Comparison of ENCODE assay signal across 32 cellular contexts in genomic region chr13:99414048-99414995, GRCh38.
DNase-seq lines count a peak whose midpoint lies in the region; ATAC-seq, FAIRE-seq and TF ChIP-seq lines count a peak whose summit lies in the region.
"Had no signal": no experiment of that assay in that cellular context is flagged by ENCODE, and none has a peak within 500 bp of the region (broad histone marks: within the 10 kb centered on the region; RNA-seq: fewer than 3 reads in every experiment).

No MANE protein-coding gene starts in this region.

- H3K27me3 Mint-ChIP-seq in activated CD4-positive, alpha-beta T cell treated with anti-CD3 and anti-CD28 coated beads for 36 hours, result no peaks in the 10 kb centered on the region
- H3K27me3 Mint-ChIP-seq: activated naive CD8-positive, alpha-beta T cell treated with anti-CD3 and anti-CD28 coated beads, Interleukin-2, amount 50 U/mL, for 24 hours; central memory CD8-positive, alpha-beta T cell; stimulated activated memory B cell treated with anti-CD40 and anti-IgM and Interleukin-4, amounts not matched to agents 10 μg/mL and 1 μg/mL and 100 μg/mL, for 72 hours had no signal

- H2BK12ac ChIP-seq in H1 (ENCODE audit: low read depth, low read length), result peak overlapping the region; percentile 84; the same call in 1 of the 2 replicates

- no peak overlapping the region for H3K4me3 ChIP-seq in HEK293 (ENCODE audit: low read depth, low read length)
- no peak overlapping the region for H3K4me3 ChIP-seq in H1 (ENCODE audit: extremely low read depth in 1 of 4, insufficient read depth in 2 of 4, low read depth in 3 of 4, low read length in 4 of 4)
- no peak overlapping the region for H3K4me3 ChIP-seq in ovary
- H3K4me3 ChIP-seq: BLaER1 treated with 17β-estradiol and CSF1 and Interleukin-3, amounts not matched to agents 10 nM and 100 nM; gastrocnemius medialis; lower lobe of right lung; pancreas; SK-N-MC had no signal

- H3K79me1 ChIP-seq in H1 (ENCODE audit: low read depth, low read length), result no peaks in the 10 kb centered on the region

- CTCF ChIA-PET in activated CD4-positive, alpha-beta T cell treated with anti-CD3 and anti-CD28 coated beads for 36 hours (lab: Charles Lee), result interaction anchor here (0.6 to 2.7 kb wide), 7 partner anchors 8 to 144 kb away, joined by 3 to 17 read pairs (median 6); no protein-coding TSS in a partner anchor
- CTCF ChIA-PET in HEK293 (lab: Yijun Ruan, JAX) (interaction anchor here (2.2 kb wide), 1 partner anchor 23 kb away, joined by 10 read pairs; no protein-coding TSS in a partner anchor), H1 (lab: Charles Lee; ENCODE audit: partially characterized antibody) (interaction anchor here (0.7 to 4.9 kb wide), 5 partner anchors 22 to 41 kb away, joined by 3 to 36 read pairs (median 4); no protein-coding TSS in a partner anchor)

- H3K9me3 Mint-ChIP-seq in activated CD4-positive, alpha-beta T cell treated with anti-CD3 and anti-CD28 coated beads for 36 hours (ENCODE audit: low read depth), result peaks cover 6% of the 10 kb centered on the region
- H3K9me3 Mint-ChIP-seq: central memory CD8-positive, alpha-beta T cell; dendritic cell treated with granulocyte-macrophage colony-stimulating factor and Interleukin-4, amounts not matched to agents 40 ng/mL and 50 ng/mL, for 4 days had no signal

- no peak for ATAC-seq in activated CD4-positive, alpha-beta T cell treated with anti-CD3 and anti-CD28 coated beads for 36 hours
- ATAC-seq in HG03442 (IDR thresholded peaks at IDR 0.05; ENCODE audit: unreplicated experiment) (no peak), GM19463 (IDR thresholded peaks at IDR 0.05; ENCODE audit: unreplicated experiment) (no peak)
- ATAC-seq: activated naive CD8-positive, alpha-beta T cell treated with anti-CD3 and anti-CD28 coated beads, Interleukin-2, amount 50 U/mL, for 24 hours; gastrocnemius medialis; stimulated activated memory B cell treated with anti-CD40 and anti-IgM and Interleukin-4, amounts not matched to agents 10 μg/mL and 1 μg/mL and 100 μg/mL, for 72 hours had no signal

- H3K4me1 Mint-ChIP-seq in activated CD4-positive, alpha-beta T cell treated with anti-CD3 and anti-CD28 coated beads for 36 hours, result peaks cover 41% of the 10 kb centered on the region
- H3K4me1 Mint-ChIP-seq: central memory CD8-positive, alpha-beta T cell had no signal

- H3K27me3 ChIP-seq in H1 (replicated peaks in 1 of 4; ENCODE audit: control insufficient read depth in 3 of 4, extremely low read depth in 1 of 4, insufficient read depth in 3 of 4, low read length in 3 of 4) (no peaks in the 10 kb centered on the region; a peak in 1 of 7 replicates), ovary (no peaks in the 10 kb centered on the region)
- H3K27me3 ChIP-seq: gastrocnemius medialis, pancreas had no signal

- intact Hi-C loops in activated CD4-positive, alpha-beta T cell treated with anti-CD3 and anti-CD28 coated beads for 36 hours (cut with DNase I, micrococcal nuclease), result loop anchor here in 1 of 2 experiments (2.0 kb wide), 1 partner anchor 28 kb away; no protein-coding TSS in a partner anchor
- intact Hi-C loops in ovary (cut with DNase I), result no loop called here

- peak; percentile 30 for DNase-seq in activated CD4-positive, alpha-beta T cell treated with anti-CD3 and anti-CD28 coated beads for 36 hours
- DNase-seq in activated CD4-positive, alpha-beta T cell treated with anti-CD3 and anti-CD28 coated beads, Interleukin-2, amount 50 U/mL, for 48 hours, result no peak
- DNase-seq in H1 (ENCODE audit: low read depth in 1 of 2, low spot score in 2 of 2) (no peak), ovary (no peak), globus pallidus (ENCODE audit: low spot score) (no peak)
- DNase-seq: activated CD4-positive, alpha-beta T cell treated with anti-CD3 and anti-CD28 coated beads, Interleukin-2, amount 50 U/mL, for 4 hours; activated CD4-positive, CD25-positive, alpha-beta regulatory T cell; activated CD8-positive, alpha-beta memory T cell treated with anti-CD3 and anti-CD28 coated beads, Interleukin-2, amount 50 U/mL, for 48 hours; activated naive CD8-positive, alpha-beta T cell treated with anti-CD3 and anti-CD28 coated beads, Interleukin-2, amount 50 U/mL, for 24 hours; Caco-2; DMS53; lower lobe of right lung; NCI-H1417 treated with DMSO at 0.1 percent for 48 hours; NCI-H2081 treated with DMSO at 0.1 percent for 48 hours; NCI-H2227 treated with DMSO at 0.1 percent for 48 hours; NCI-H526 treated with DMSO at 0.1 percent for 48 hours; nephron progenitor cell; NK-92 treated with Interleukin-12 subunit alpha and Interleukin-12 subunit beta, amount 100 ng/mL, for 24 hours; retina; substantia nigra had no signal

- no peaks in the 10 kb centered on the region for H3K79me2 ChIP-seq in H1 (ENCODE audit: control insufficient read depth in 1 of 2, insufficient read depth in 2 of 2, low read length in 2 of 2)

- H4K20me1 ChIP-seq in H1 (replicated peaks in 1 of 2; ENCODE audit: control insufficient read depth in 1 of 2, insufficient read depth in 2 of 2, low read length in 2 of 2), result peaks cover 0 to 7% of the 10 kb centered on the region in 2 experiments
- H4K20me1 ChIP-seq: BLaER1 treated with 17β-estradiol and CSF1 and Interleukin-3, amounts not matched to agents 10 nM and 100 nM had no signal

- H3K36me3 Mint-ChIP-seq in activated CD4-positive, alpha-beta T cell treated with anti-CD3 and anti-CD28 coated beads for 36 hours (ENCODE audit: low read depth), result peaks cover 21% of the 10 kb centered on the region
- H3K36me3 Mint-ChIP-seq: stimulated activated memory B cell treated with anti-CD40 and anti-IgM and Interleukin-4, amounts not matched to agents 10 μg/mL and 1 μg/mL and 100 μg/mL, for 72 hours had no signal

- H3K27ac ChIP-seq in HEK293 (ENCODE audit: extremely low read depth, low read depth, low read length), result no peak overlapping the region
- no peak overlapping the region for H3K27ac ChIP-seq in H1 (ENCODE audit: low read depth, low read length)
- H3K27ac ChIP-seq in ovary, result peak overlapping the region; percentile 52 to 61
- H3K27ac ChIP-seq: 22Rv1, gastrocnemius medialis, KMS-11, lower lobe of right lung, pancreas, SK-N-MC had no signal

- H2BK5ac ChIP-seq in H1 (ENCODE audit: low read depth, low read length), result peak overlapping the region; percentile 52; the same call in 1 of the 2 replicates

- no peak overlapping the region for H2BK20ac ChIP-seq in H1 (ENCODE audit: low read length)

- peak overlapping the region; percentile 8 for H2BK15ac ChIP-seq in H1 (ENCODE audit: low read length)

- H3K27ac Mint-ChIP-seq in activated CD4-positive, alpha-beta T cell treated with anti-CD3 and anti-CD28 coated beads for 36 hours, result no peak overlapping the region
- H3K27ac Mint-ChIP-seq: activated naive CD8-positive, alpha-beta T cell treated with anti-CD3 and anti-CD28 coated beads, Interleukin-2, amount 50 U/mL, for 24 hours; dendritic cell treated with granulocyte-macrophage colony-stimulating factor and Interleukin-4, amounts not matched to agents 40 ng/mL and 50 ng/mL, for 4 days; nephron progenitor cell; stimulated activated memory B cell treated with anti-CD40 and anti-IgM and Interleukin-4, amounts not matched to agents 10 μg/mL and 1 μg/mL and 100 μg/mL, for 72 hours had no signal

- H3K9me3 ChIP-seq in HEK293 (ENCODE audit: control insufficient read depth, insufficient read depth, low read depth, low read length) (no peaks in the 10 kb centered on the region), H1 (ENCODE audit: insufficient read depth in 2 of 2, low read depth in 1 of 2, low read length in 1 of 2) (peaks cover 0 to 8% of the 10 kb centered on the region in 2 experiments; a peak in 1 of 4 replicates), ovary (no peaks in the 10 kb centered on the region)
- H3K9me3 ChIP-seq: Caco-2, gastrocnemius medialis, lower lobe of right lung, pancreas had no signal

- H3K4me1 ChIP-seq in HEK293 (ENCODE audit: control insufficient read depth, insufficient read depth, low read length) (no peaks in the 10 kb centered on the region), H1 (replicated peaks in 1 of 4; ENCODE audit: control insufficient read depth in 3 of 4, insufficient read depth in 4 of 4, low read length in 3 of 4) (peaks cover 0 to 13% (median 9%) of the 10 kb centered on the region in 4 experiments; a peak in 5 of 7 replicates), ovary (ENCODE audit: insufficient read depth) (peaks cover 11% of the 10 kb centered on the region)
- H3K4me1 ChIP-seq: Caco-2, gastrocnemius medialis, lower lobe of right lung, pancreas had no signal

- H3K23me2 ChIP-seq in H1 (ENCODE audit: low read depth, low read length), result peaks cover 6% of the 10 kb centered on the region; the same call in 1 of the 2 replicates

- peak overlapping the region; percentile 92 for H2AK5ac ChIP-seq in H1 (ENCODE audit: low read depth, low read length)

- POLR2A ChIA-PET in activated CD4-positive, alpha-beta T cell treated with anti-CD3 and anti-CD28 coated beads for 36 hours (lab: Charles Lee), result interaction anchor here (1.3 kb wide), 1 partner anchor 8 kb away, joined by 4 read pairs; no protein-coding TSS in a partner anchor
- POLR2A ChIA-PET in HEK293 (lab: Yijun Ruan, JAX) (no interaction called here), H1 (lab: Charles Lee; ENCODE audit: partially characterized antibody) (interaction anchor here (0.5 to 0.7 kb wide), 2 partner anchors 327 to 1037 kb away, joined by 3 to 4 read pairs; no protein-coding TSS in a partner anchor)

- no peak for TF ChIP-seq RAD21 in H1 (IDR thresholded peaks at IDR 0.05 in 1 of 2, conservative IDR thresholded peaks at IDR 0.05 in 1 of 2; ENCODE audit: low read depth in 2 of 2, low read length in 2 of 2)

- H3K56ac ChIP-seq in H1 (replicated peaks; ENCODE audit: insufficient read length, low read depth, low read length), result no peak overlapping the region

- 0 out of 2 replicates have a peak overlapping the region, but pooled peaks have one; percentile 18 for H2AFZ ChIP-seq in H1 (ENCODE audit: low read length)

- H3K9ac ChIP-seq in H1 (replicated peaks in 1 of 4; ENCODE audit: extremely low read depth in 1 of 4, low read depth in 3 of 4, low read length in 3 of 4), result no peak overlapping the region; a peak in 1 of 7 replicates
- H3K9ac ChIP-seq: BLaER1 treated with 17β-estradiol and CSF1 and Interleukin-3, amounts not matched to agents 10 nM and 100 nM; KMS-11 had no signal

- no peak for TF ChIP-seq POLR2A in H1 (IDR thresholded peaks at IDR 0.05; ENCODE audit: control extremely low read depth in 1 of 2, low read depth in 2 of 2, low read length in 2 of 2)
- TF ChIP-seq POLR2A in ovary (IDR thresholded peaks at IDR 0.05), result no peak

- no peak overlapping the region for H4K5ac ChIP-seq in H1 (ENCODE audit: insufficient read length, low read depth, low read length)

- H3K14ac ChIP-seq in H1 (ENCODE audit: insufficient read length), result no peak overlapping the region

- no peak overlapping the region for H3K18ac ChIP-seq in H1 (ENCODE audit: extremely low read depth, low read length)

- no peak for TF ChIP-seq CTCF in HEK293 (tag by site-specific recombination; IDR thresholded peaks at IDR 0.05)
- no peak for TF ChIP-seq CTCF in H1 (IDR thresholded peaks at IDR 0.05; ENCODE audit: control extremely low read depth in 1 of 3, insufficient read depth in 1 of 3, low read depth in 1 of 3, low read length in 3 of 3)
- no peak for TF ChIP-seq CTCF in ovary (IDR thresholded peaks at IDR 0.05)

- no peak overlapping the region; the same call in 1 of the 2 replicates for H4K8ac ChIP-seq in H1 (ENCODE audit: extremely low read depth, insufficient read depth, low read length)

- H2BK120ac ChIP-seq in H1 (replicated peaks; ENCODE audit: low read depth, low read length), result no peak overlapping the region

- no peaks in the 10 kb centered on the region for H3K36me3 ChIP-seq in HEK293 (ENCODE audit: control insufficient read depth in 2 of 2, insufficient read depth in 1 of 2, low read length in 2 of 2)
- no peaks in the 10 kb centered on the region; a peak in 1 of 8 replicates for H3K36me3 ChIP-seq in H1 (ENCODE audit: control insufficient read depth in 2 of 4, insufficient read depth in 4 of 4, low read length in 3 of 4)
- no peaks in the 10 kb centered on the region for H3K36me3 ChIP-seq in ovary
- H3K36me3 ChIP-seq: BLaER1 treated with 17β-estradiol and CSF1 and Interleukin-3, amounts not matched to agents 10 nM and 100 nM; gastrocnemius medialis; lower lobe of right lung; pancreas had no signal

- TF ChIP-seq EP300 in H1 (IDR thresholded peaks at IDR 0.05; ENCODE audit: borderline replicate concordance in 1 of 2, low read depth in 2 of 2, low read length in 2 of 2) (no peak), ovary (IDR thresholded peaks at IDR 0.05) (no peak)

- WGBS in H1 (ENCODE audit: extremely low coverage in 1 of 2, insufficient coverage in 1 of 2, insufficient read length in 1 of 2, insufficient replicate concordance in 2 of 2, low coverage in 1 of 2, low lambda C conversion rate in 2 of 2, missing lambda C conversion rate in 1 of 2), 2 experiments, result 94% methylated on average over 15 of the region's 15 CpGs; no CpG with 5 or more reads in 1 of the 2 experiments
- WGBS in ovary, 3 donors, result 55 to 65% (median 62%) methylated on average over 15 of the region's 15 CpGs

- no peak overlapping the region for H3K23ac ChIP-seq in H1 (ENCODE audit: insufficient read length)

- peak overlapping the region; percentile 39 for H4K91ac ChIP-seq in H1 (replicated peaks; ENCODE audit: insufficient read length, low read length)

- no peak for FAIRE-seq in H1 (lab: Jason Lieb, UNC)
- FAIRE-seq: pancreas had no signal

- no peak overlapping the region for H3K4ac ChIP-seq in H1 (replicated peaks; ENCODE audit: insufficient read length, low read depth, low read length)

- no peak overlapping the region for H3K4me3 Mint-ChIP-seq in activated CD4-positive, alpha-beta T cell treated with anti-CD3 and anti-CD28 coated beads for 36 hours
- H3K4me3 Mint-ChIP-seq: activated naive CD8-positive, alpha-beta T cell treated with anti-CD3 and anti-CD28 coated beads, Interleukin-2, amount 50 U/mL, for 24 hours; central memory CD8-positive, alpha-beta T cell; dendritic cell treated with granulocyte-macrophage colony-stimulating factor and Interleukin-4, amounts not matched to agents 40 ng/mL and 50 ng/mL, for 4 days; nephron progenitor cell; stimulated activated memory B cell treated with anti-CD40 and anti-IgM and Interleukin-4, amounts not matched to agents 10 μg/mL and 1 μg/mL and 100 μg/mL, for 72 hours had no signal

- H3K4me2 ChIP-seq in H1 (ENCODE audit: insufficient read depth in 1 of 2, low read depth in 2 of 2, low read length in 2 of 2), result no peak overlapping the region
- H3K4me2 ChIP-seq: KMS-11 had no signal

Comparison
In these comparisons a context has a peak if more than half of its experiments do, and no peak if none do; other contexts are left out.
1. H3K27ac ChIP-seq: peak in ovary (2 of 2); none in HEK293 (single experiment) and H1 (single experiment).